Comparison of ENCODE assay signal across 1 cellular context in the genomic region with DNA sequence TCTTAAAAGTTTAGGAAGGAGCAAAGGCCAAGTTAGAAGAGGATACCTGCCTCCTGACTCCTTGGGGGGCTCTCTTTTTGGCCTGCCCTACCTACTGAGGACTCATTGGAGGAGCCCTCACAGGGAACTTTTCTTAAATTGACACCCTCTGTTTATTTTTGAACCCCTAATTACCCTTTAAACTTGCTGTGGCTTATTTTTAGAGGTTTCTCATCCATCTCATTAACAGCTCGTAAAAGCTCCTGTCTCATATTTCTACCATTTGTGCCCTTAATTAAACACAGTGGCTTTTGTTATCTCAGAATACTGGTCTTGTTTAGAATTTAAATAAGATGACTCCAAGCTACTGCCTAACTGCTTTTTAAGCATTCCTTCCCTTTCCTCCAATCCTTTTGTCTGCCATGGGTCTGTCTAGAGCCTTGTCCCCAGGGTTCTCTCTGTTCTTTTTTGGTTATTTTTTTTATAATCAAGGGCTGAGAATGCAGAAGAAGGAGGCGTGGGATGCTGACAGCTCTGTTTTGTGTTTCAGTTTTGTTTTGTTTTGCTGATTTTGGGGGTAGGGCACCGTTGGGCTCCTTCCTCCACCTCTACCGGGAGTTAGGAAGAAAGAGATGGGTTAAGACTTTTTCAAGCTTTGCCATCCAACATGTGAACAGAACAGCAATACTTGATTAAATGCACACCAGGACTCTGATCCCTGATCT.
TF ChIP-seq lines count a peak whose summit lies in the region.

No MANE protein-coding gene starts in this region.

TF ChIP-seq in K562, 482 proteins besides CTCF, POLR2A, EP300 and RAD21 (continued from another document):
- TF ChIP-seq, protein P1, sequence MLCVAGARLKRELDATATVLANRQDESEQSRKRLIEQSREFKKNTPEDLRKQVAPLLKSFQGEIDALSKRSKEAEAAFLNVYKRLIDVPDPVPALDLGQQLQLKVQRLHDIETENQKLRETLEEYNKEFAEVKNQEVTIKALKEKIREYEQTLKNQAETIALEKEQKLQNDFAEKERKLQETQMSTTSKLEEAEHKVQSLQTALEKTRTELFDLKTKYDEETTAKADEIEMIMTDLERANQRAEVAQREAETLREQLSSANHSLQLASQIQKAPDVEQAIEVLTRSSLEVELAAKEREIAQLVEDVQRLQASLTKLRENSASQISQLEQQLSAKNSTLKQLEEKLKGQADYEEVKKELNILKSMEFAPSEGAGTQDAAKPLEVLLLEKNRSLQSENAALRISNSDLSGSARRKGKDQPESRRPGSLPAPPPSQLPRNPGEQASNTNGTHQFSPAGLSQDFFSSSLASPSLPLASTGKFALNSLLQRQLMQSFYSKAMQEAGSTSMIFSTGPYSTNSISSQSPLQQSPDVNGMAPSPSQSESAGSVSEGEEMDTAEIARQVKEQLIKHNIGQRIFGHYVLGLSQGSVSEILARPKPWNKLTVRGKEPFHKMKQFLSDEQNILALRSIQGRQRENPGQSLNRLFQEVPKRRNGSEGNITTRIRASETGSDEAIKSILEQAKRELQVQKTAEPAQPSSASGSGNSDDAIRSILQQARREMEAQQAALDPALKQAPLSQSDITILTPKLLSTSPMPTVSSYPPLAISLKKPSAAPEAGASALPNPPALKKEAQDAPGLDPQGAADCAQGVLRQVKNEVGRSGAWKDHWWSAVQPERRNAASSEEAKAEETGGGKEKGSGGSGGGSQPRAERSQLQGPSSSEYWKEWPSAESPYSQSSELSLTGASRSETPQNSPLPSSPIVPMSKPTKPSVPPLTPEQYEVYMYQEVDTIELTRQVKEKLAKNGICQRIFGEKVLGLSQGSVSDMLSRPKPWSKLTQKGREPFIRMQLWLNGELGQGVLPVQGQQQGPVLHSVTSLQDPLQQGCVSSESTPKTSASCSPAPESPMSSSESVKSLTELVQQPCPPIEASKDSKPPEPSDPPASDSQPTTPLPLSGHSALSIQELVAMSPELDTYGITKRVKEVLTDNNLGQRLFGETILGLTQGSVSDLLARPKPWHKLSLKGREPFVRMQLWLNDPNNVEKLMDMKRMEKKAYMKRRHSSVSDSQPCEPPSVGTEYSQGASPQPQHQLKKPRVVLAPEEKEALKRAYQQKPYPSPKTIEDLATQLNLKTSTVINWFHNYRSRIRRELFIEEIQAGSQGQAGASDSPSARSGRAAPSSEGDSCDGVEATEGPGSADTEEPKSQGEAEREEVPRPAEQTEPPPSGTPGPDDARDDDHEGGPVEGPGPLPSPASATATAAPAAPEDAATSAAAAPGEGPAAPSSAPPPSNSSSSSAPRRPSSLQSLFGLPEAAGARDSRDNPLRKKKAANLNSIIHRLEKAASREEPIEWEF (CRISPR knock-in tag; IDR thresholded peaks at IDR 0.05) = no peak
- no peak for TF ChIP-seq THRAP3 (IDR thresholded peaks at IDR 0.05; ENCODE audit: borderline replicate concordance)
